ENCODE assay signal across 26 cellular contexts in the genomic region with DNA sequence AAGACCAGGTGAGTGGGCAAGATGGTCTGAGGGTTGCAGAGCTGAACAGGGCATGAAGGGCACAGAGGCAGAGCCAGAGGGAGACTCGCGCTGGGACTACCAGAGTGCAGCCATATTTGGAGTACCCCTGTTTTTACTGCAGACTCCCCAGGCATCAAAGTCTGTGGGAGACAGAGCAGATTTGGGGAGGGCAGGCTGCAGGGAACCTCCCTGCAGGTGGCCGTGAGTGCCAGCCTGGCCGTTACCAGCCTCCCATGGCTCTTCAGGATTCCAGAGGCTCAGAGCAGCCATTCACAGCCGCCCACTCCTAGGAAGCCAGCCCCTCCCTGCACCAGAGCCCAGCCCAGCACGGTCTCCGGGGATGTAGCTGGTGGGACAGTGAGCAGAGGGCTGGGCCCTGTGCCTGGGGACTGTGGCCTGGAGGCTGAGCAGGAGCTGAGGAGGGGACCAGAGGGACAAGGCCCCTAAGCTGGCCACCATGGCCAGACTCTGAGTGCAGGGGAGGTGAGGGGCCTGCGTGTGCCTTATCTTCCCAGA. TPM values are rescaled to one million over a fixed set of nuclear protein-coding genes. Genes with fewer than 3 reads are reported as not detected.
A peak's percentile ranks its signal among the peaks of the same experiment; 100 is the strongest.
DNase-seq lines count a peak whose midpoint lies in the region; TF ChIP-seq lines count a peak whose summit lies in the region.
"Had no signal": no experiment of that assay in that cellular context is flagged by ENCODE, and none has a peak within 500 bp of the region (broad histone marks: within the 10 kb centered on the region; RNA-seq: fewer than 3 reads in every experiment).

A gene with protein sequence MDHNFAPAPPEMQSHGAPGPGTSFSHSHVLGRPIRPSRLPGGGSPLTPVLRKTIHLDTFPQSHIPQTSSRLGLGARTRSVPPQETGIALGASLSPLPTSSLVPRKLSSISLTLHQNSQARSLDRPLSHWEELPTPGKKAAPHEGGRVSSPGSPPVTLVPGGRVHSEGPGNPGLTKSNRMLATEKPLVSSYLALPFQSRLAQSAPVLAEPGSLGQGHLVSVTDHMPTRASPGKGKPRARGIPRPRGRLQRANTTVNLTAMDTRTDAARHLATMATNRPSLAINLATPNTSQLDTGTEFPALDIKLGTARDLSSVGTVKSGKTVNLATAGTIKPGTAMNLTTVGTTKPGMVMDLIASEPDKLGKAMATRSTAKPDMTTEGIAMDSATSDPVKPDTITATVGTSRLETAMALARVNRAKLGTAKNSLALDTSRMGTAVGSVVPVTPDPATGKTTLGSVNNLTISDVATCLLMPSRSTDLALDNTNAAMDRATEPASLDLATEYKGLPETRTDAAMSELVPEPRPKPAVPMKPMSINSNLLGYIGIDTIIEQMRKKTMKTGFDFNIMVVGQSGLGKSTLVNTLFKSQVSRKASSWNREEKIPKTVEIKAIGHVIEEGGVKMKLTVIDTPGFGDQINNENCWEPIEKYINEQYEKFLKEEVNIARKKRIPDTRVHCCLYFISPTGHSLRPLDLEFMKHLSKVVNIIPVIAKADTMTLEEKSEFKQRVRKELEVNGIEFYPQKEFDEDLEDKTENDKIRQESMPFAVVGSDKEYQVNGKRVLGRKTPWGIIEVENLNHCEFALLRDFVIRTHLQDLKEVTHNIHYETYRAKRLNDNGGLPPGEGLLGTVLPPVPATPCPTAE (plus strand): TSS at position 334 of the 537 bp plus-strand sequence. CDS start 2,050 bp downstream, outside the sequence.

- TF ChIP-seq CTCF in breast epithelium (IDR thresholded peaks at IDR 0.05) (no peak), MCF 10A (IDR thresholded peaks at IDR 0.05; ENCODE audit: unreplicated experiment) (no peak), brain (conservative IDR thresholded peaks at IDR 0.05) (no peak), neural crest cell (conservative IDR thresholded peaks at IDR 0.05) (no peak), type B pancreatic cell (conservative IDR thresholded peaks at IDR 0.05) (no peak)

- H3K4me3 Mint-ChIP-seq in MCF 10A (ENCODE audit: unreplicated experiment) (no peak within 1 kb of the TSS), brain (no peak within 1 kb of the TSS), neural crest cell (no peak within 1 kb of the TSS), type B pancreatic cell (no peak within 1 kb of the TSS)
- H3K4me3 Mint-ChIP-seq: activated naive CD4-positive, alpha-beta T cell treated with anti-CD3 and anti-CD28 coated beads for 36 hours; activated T-cell treated with anti-CD3 and anti-CD28 coated beads, Interleukin-2, amount 50 U/mL, for 72 hours; B cell; dendritic cell treated with granulocyte-macrophage colony-stimulating factor and Interleukin-4, amounts not matched to agents 40 ng/mL and 50 ng/mL, for 4 days; memory B cell; stimulated activated naive B cell treated with anti-CD40 and anti-IgM and Interleukin-4, amounts not matched to agents 10 μg/mL and 1 μg/mL and 100 μg/mL, for 72 hours had no signal

- TF ChIP-seq POLR2A in breast epithelium (IDR thresholded peaks at IDR 0.05) = no peak

- peak within 1 kb of the TSS in 2 of 3 donors; percentile 3 to 18 for H3K4me3 ChIP-seq in breast epithelium
- H3K4me3 ChIP-seq: A549, cardiac muscle cell, spleen, suprapubic skin, vagina had no signal

- H3K4me1 ChIP-seq in breast epithelium = no peaks in the 10 kb centered on the region
- H3K4me1 ChIP-seq: A549, spleen, suprapubic skin, vagina had no signal

- intact Hi-C loops in breast epithelium (cut with DNase I; ENCODE audit: low total_unique reads) (no loop called here), MCF 10A (cut with micrococcal nuclease) (loop anchor here (5.0 to 10.0 kb wide), 2 partner anchors 468 to 506 kb away; no protein-coding TSS in a partner anchor)

- DNase-seq in breast epithelium (ENCODE audit: low spot score in 2 of 2) (no peak), MCF 10A (ENCODE audit: unreplicated experiment) (no peak), neural crest cell (ENCODE audit: low read depth, low spot score) (no peak), type B pancreatic cell (ENCODE audit: extremely low spot score, unreplicated experiment) (no peak), DMS153 (lab: John Stamatoyannopoulos, UW) (no peak), NCI-H1694 (lab: John Stamatoyannopoulos, UW) (no peak)
- DNase-seq in effector CD4-positive, alpha-beta T cell = no peak
- DNase-seq: activated CD4-positive, alpha-beta T cell treated with anti-CD3 and anti-CD28 coated beads for 1 hour; activated naive CD4-positive, alpha-beta T cell treated with anti-CD3 and anti-CD28 coated beads for 36 hours; activated T-cell treated with anti-CD3 and anti-CD28 coated beads, Interleukin-2, amount 50 U/mL, for 72 hours; DMS79; HCEC 1CT; head of caudate nucleus; NCI-H2081 treated with DMSO at 0.1 percent for 48 hours; NCI-H82; spleen; stimulated activated CD4-positive, alpha-beta T cell treated with anti-CD3 and anti-CD28 coated beads, Interleukin-2, amount 100 ng/mL, for 48 hours; stimulated activated naive B cell treated with anti-CD40 and anti-IgM and Interleukin-4, amounts not matched to agents 10 μg/mL and 1 μg/mL and 100 μg/mL, for 72 hours had no signal

- peaks cover 0 to 8% of the 10 kb centered on the region in 2 donors for H3K27me3 ChIP-seq in breast epithelium
- H3K27me3 ChIP-seq: vagina had no signal

- H3K27ac ChIP-seq in breast epithelium = no peak within 1 kb of the TSS
- H3K27ac ChIP-seq: A549, cardiac muscle cell, spleen, suprapubic skin, vagina had no signal

- H3K4me1 Mint-ChIP-seq in MCF 10A (ENCODE audit: insufficient read depth, unreplicated experiment) (peaks cover 6% of the 10 kb centered on the region), brain (peaks cover 51% of the 10 kb centered on the region), neural crest cell (peaks cover 15% of the 10 kb centered on the region), type B pancreatic cell (ENCODE audit: unreplicated experiment) (peaks cover 13% of the 10 kb centered on the region)
- H3K4me1 Mint-ChIP-seq: B cell had no signal

- H3K27me3 Mint-ChIP-seq in MCF 10A (ENCODE audit: insufficient read depth, unreplicated experiment) (peaks cover 11% of the 10 kb centered on the region), brain (no peaks in the 10 kb centered on the region), neural crest cell (ENCODE audit: low read depth) (peaks cover 12% of the 10 kb centered on the region), type B pancreatic cell (peaks cover 13% of the 10 kb centered on the region)

- H3K27ac Mint-ChIP-seq in MCF 10A (ENCODE audit: low read depth, unreplicated experiment) = no peak within 1 kb of the TSS
- peak within 1 kb of the TSS in 4 of 5 experiments; percentile 19 to 83 (median 78) for H3K27ac Mint-ChIP-seq in brain
- peak within 1 kb of the TSS; percentile 60 for H3K27ac Mint-ChIP-seq in neural crest cell (ENCODE audit: unreplicated experiment)
- no peak within 1 kb of the TSS for H3K27ac Mint-ChIP-seq in type B pancreatic cell
- H3K27ac Mint-ChIP-seq: activated naive CD4-positive, alpha-beta T cell treated with anti-CD3 and anti-CD28 coated beads for 36 hours; activated T-cell treated with anti-CD3 and anti-CD28 coated beads, Interleukin-2, amount 50 U/mL, for 72 hours; B cell; dendritic cell treated with granulocyte-macrophage colony-stimulating factor and Interleukin-4, amounts not matched to agents 40 ng/mL and 50 ng/mL, for 4 days; memory B cell had no signal

- H3K36me3 ChIP-seq in breast epithelium = no peaks in the 10 kb centered on the region
- H3K36me3 ChIP-seq: cardiac muscle cell, spleen, suprapubic skin, vagina had no signal

- H3K36me3 Mint-ChIP-seq in MCF 10A (ENCODE audit: insufficient read depth, unreplicated experiment) = no peaks in the 10 kb centered on the region
- H3K36me3 Mint-ChIP-seq in brain = no peaks in the 10 kb centered on the region
- H3K36me3 Mint-ChIP-seq in neural crest cell (ENCODE audit: low read depth) = no peaks in the 10 kb centered on the region
- H3K36me3 Mint-ChIP-seq in type B pancreatic cell = no peaks in the 10 kb centered on the region
- H3K36me3 Mint-ChIP-seq: memory B cell; stimulated activated naive B cell treated with anti-CD40 and anti-IgM and Interleukin-4, amounts not matched to agents 10 μg/mL and 1 μg/mL and 100 μg/mL, for 72 hours had no signal

- no peaks in the 10 kb centered on the region for H3K9me3 ChIP-seq in breast epithelium
- H3K9me3 ChIP-seq: A549, spleen, suprapubic skin, vagina had no signal

- CTCF ChIA-PET in MCF 10A (lab: Yijun Ruan, JAX) = no interaction called here

- POLR2A ChIA-PET in MCF 10A (lab: Yijun Ruan, JAX) = interaction anchor here (0.6 kb wide), 1 partner anchor 143 kb away, joined by 4 read pairs; no protein-coding TSS in a partner anchor

- no TSS peak for BruUV-seq in MCF 10A (replicated peaks; lab: Mats Ljungman, UMichigan)

- no peaks in the 10 kb centered on the region for H3K9me3 Mint-ChIP-seq in MCF 10A (ENCODE audit: unreplicated experiment)
- H3K9me3 Mint-ChIP-seq in brain = peaks cover 0 to 2% (median 0%) of the 10 kb centered on the region in 5 experiments
- H3K9me3 Mint-ChIP-seq in neural crest cell = no peaks in the 10 kb centered on the region
- no peaks in the 10 kb centered on the region for H3K9me3 Mint-ChIP-seq in type B pancreatic cell
- H3K9me3 Mint-ChIP-seq: activated naive CD4-positive, alpha-beta T cell treated with anti-CD3 and anti-CD28 coated beads for 36 hours; activated T-cell treated with anti-CD3 and anti-CD28 coated beads, Interleukin-2, amount 50 U/mL, for 72 hours; dendritic cell treated with granulocyte-macrophage colony-stimulating factor and Interleukin-4, amounts not matched to agents 40 ng/mL and 50 ng/mL, for 4 days; memory B cell; stimulated activated naive B cell treated with anti-CD40 and anti-IgM and Interleukin-4, amounts not matched to agents 10 μg/mL and 1 μg/mL and 100 μg/mL, for 72 hours had no signal

RNA-seq across cellular contexts. Expression of the gene that starts here (rescaled TPM):
- total RNA-seq in breast epithelium (1 to 10 TPM in 2 of 3 donors, under 1 TPM in 1; 0.16 to 2.2 (median 1.6) TPM), MCF 10A (2022) (0.21 and 0.29 TPM in 2 replicates), neural crest cell (71.5 and 75.0 TPM in 2 replicates), type B pancreatic cell (ENCODE audit: low replicate concordance) (3.7 and 16.3 TPM in 2 replicates)
- polyA plus RNA-seq in brain (ENCODE audit: insufficient read depth, low read depth, low replicate concordance) = 289 TPM

Comparison
In these comparisons a context has a peak if more than half of its experiments do, and no peak if none do; other contexts are left out.
1. H3K27ac Mint-ChIP-seq: peak in brain (4 of 5) and neural crest cell (single experiment); none in MCF 10A (single experiment) and type B pancreatic cell (single experiment).